Comparison of ENCODE assay signal across 10 cellular contexts in the genomic region with DNA sequence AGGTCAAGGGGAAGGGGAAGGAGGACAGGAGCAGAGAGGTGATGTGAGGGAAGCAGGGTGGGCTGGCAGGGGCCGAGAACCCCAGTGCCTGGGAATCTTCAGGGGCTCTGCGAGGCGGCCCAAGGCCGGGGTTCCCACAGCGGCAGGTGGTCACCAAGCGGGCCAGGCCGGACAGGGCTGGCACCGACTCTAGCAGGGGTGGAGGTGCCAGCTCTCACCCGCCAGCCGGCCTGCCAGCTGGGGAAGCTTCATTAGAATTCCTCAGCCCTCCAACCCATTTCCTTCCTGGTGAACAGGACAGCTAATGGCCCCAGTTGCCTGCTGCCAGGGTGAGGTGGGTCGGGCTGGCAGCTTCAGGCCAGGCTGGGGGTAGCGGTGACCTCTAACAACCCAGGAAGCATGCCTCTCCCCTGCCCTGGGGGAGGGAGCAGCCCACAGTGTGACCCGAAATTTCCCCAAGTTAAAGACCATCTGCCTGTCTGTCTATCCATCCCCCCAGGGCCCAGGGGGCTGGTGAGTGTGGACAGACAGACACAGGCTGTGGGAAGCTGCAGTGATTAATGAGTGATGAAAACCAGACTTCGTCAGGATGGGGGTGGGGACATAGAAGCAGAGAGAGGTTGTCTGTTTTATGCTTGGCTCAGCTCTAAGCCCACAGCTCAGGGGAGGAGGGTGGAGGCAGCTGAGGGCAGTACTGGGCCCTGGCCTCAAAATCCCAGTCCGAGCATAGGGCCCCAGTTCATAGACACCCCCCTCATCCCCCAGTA.
DNase-seq lines count a peak whose midpoint lies in the region; ATAC-seq and TF ChIP-seq lines count a peak whose summit lies in the region.
"Had no signal": no experiment of that assay in that cellular context is flagged by ENCODE, and none has a peak within 500 bp of the region (broad histone marks: within the 10 kb centered on the region; RNA-seq: fewer than 3 reads in every experiment).

No MANE protein-coding gene starts in this region.

- no peaks in the 10 kb centered on the region for H3K27me3 ChIP-seq in stomach

- no peak for TF ChIP-seq EP300 in stomach (IDR thresholded peaks at IDR 0.05)

- WGBS in stomach, 5 donors = 79 to 90% (median 84%) methylated on average over 11 to 15 of the region's 15 CpGs

- DNase-seq in chondrocyte (ENCODE audit: low spot score) = no peak
- no peak for DNase-seq in left lobe of liver (ENCODE audit: low spot score)
- no peak for DNase-seq in stomach
- no peak for DNase-seq in NCI-H510A (lab: John Stamatoyannopoulos, UW)
- DNase-seq: stimulated activated CD4-positive, alpha-beta T cell treated with anti-CD3 and anti-CD28 coated beads, Interleukin-2, amount 100 ng/mL, for 24 hours had no signal

- H3K27ac ChIP-seq in KOPT-K1 (ENCODE audit: low read depth, low read length, poor library complexity, severe bottlenecking) = peak overlapping the region; percentile 56
- peak overlapping the region in 4 of 5 donors; percentile 87 to 91 (median 89) for H3K27ac ChIP-seq in stomach

- H3K36me3 ChIP-seq in KOPT-K1 (ENCODE audit: insufficient read depth, low read length) = no peaks in the 10 kb centered on the region
- H3K36me3 ChIP-seq in stomach = no peaks in the 10 kb centered on the region

- no peak for TF ChIP-seq CTCF in chondrocyte (IDR thresholded peaks at IDR 0.05)
- no peak for TF ChIP-seq CTCF in stomach (IDR thresholded peaks at IDR 0.05)

- H3K36me3 Mint-ChIP-seq in chondrocyte (ENCODE audit: low read depth) = no peaks in the 10 kb centered on the region

- peaks cover 36 to 59% (median 52%) of the 10 kb centered on the region in 4 donors for H3K4me1 ChIP-seq in stomach

- H3K9me3 Mint-ChIP-seq in chondrocyte (ENCODE audit: low read depth) = no peaks in the 10 kb centered on the region

- peaks cover 73% of the 10 kb centered on the region for H3K4me1 Mint-ChIP-seq in chondrocyte (ENCODE audit: low read depth)

- H3K27ac Mint-ChIP-seq in chondrocyte (ENCODE audit: unreplicated experiment) = peak overlapping the region; percentile 92
- H3K27ac Mint-ChIP-seq: activated naive CD8-positive, alpha-beta T cell had no signal

- H3K27me3 Mint-ChIP-seq in chondrocyte (ENCODE audit: low read depth) = no peaks in the 10 kb centered on the region
- H3K27me3 Mint-ChIP-seq: activated naive CD8-positive, alpha-beta T cell had no signal

- H3K4me3 ChIP-seq in stomach = no peak overlapping the region

- H3K4me3 Mint-ChIP-seq in chondrocyte (ENCODE audit: unreplicated experiment) = no peak overlapping the region
- H3K4me3 Mint-ChIP-seq: activated naive CD8-positive, alpha-beta T cell had no signal

- TF ChIP-seq POLR2A in stomach (IDR thresholded peaks at IDR 0.05) = no peak

- intact Hi-C loops in stomach (cut with DNase I; ENCODE audit: low total_unique reads) = no loop called here

- ATAC-seq in left lobe of liver (peak; percentile 41), GM18909 (IDR thresholded peaks at IDR 0.05; ENCODE audit: poor library complexity, unreplicated experiment) (no peak), HG03439 (IDR thresholded peaks at IDR 0.05; ENCODE audit: unreplicated experiment) (no peak), GM21515 (IDR thresholded peaks at IDR 0.05; ENCODE audit: unreplicated experiment) (no peak)

- H3K9me3 ChIP-seq in KOPT-K1 (ENCODE audit: insufficient read depth, low read length, poor library complexity, severe bottlenecking) = no peaks in the 10 kb centered on the region
- H3K9me3 ChIP-seq in stomach = no peaks in the 10 kb centered on the region
